9 cellular contexts compared by ENCODE assay signal in genomic region chr6:16414205-16414604, GRCh38.
DNase-seq lines count a peak whose midpoint lies in the region; ATAC-seq and FAIRE-seq lines count a peak whose summit lies in the region.
"Had no signal": no experiment of that assay in that cellular context is flagged by ENCODE, and none has a peak within 500 bp of the region (broad histone marks: within the 10 kb centered on the region; RNA-seq: fewer than 3 reads in every experiment).

No MANE protein-coding gene starts in this region.

- no peaks in the 10 kb centered on the region for H3K9me3 Mint-ChIP-seq in activated naive CD8-positive, alpha-beta T cell (ENCODE audit: low read depth)
- H3K9me3 Mint-ChIP-seq in activated naive CD8-positive, alpha-beta T cell treated with anti-CD3 and anti-CD28 coated beads for 36 hours: no peaks in the 10 kb centered on the region
- H3K9me3 Mint-ChIP-seq in activated naive CD4-positive, alpha-beta T cell treated with anti-CD3 and anti-CD28 coated beads for 36 hours: no peaks in the 10 kb centered on the region
- H3K9me3 Mint-ChIP-seq in stimulated activated naive B cell treated with anti-CD40 and anti-IgM and Interleukin-4, amounts not matched to agents 10 μg/mL and 1 μg/mL and 100 μg/mL, for 72 hours: no peaks in the 10 kb centered on the region

- peak overlapping the region; percentile 93 for H3K27ac Mint-ChIP-seq in activated naive CD8-positive, alpha-beta T cell
- no peak overlapping the region for H3K27ac Mint-ChIP-seq in activated naive CD8-positive, alpha-beta T cell treated with anti-CD3 and anti-CD28 coated beads for 36 hours
- H3K27ac Mint-ChIP-seq in activated naive CD4-positive, alpha-beta T cell treated with anti-CD3 and anti-CD28 coated beads for 36 hours: peak overlapping the region; percentile 83
- H3K27ac Mint-ChIP-seq in stimulated activated naive B cell treated with anti-CD40 and anti-IgM and Interleukin-4, amounts not matched to agents 10 μg/mL and 1 μg/mL and 100 μg/mL, for 72 hours: peak overlapping the region; percentile 81

- intact Hi-C loops in activated naive CD4-positive, alpha-beta T cell treated with anti-CD3 and anti-CD28 coated beads for 36 hours (cut with micrococcal nuclease): loop anchor here (10.0 kb wide), 1 partner anchor 271 kb away; no protein-coding TSS in a partner anchor

- peaks cover 32% of the 10 kb centered on the region for H3K4me1 Mint-ChIP-seq in activated naive CD8-positive, alpha-beta T cell (ENCODE audit: low read depth)
- peaks cover 25% of the 10 kb centered on the region for H3K4me1 Mint-ChIP-seq in activated naive CD8-positive, alpha-beta T cell treated with anti-CD3 and anti-CD28 coated beads for 36 hours
- peaks cover 34% of the 10 kb centered on the region for H3K4me1 Mint-ChIP-seq in activated naive CD4-positive, alpha-beta T cell treated with anti-CD3 and anti-CD28 coated beads for 36 hours (ENCODE audit: low read depth)
- H3K4me1 Mint-ChIP-seq in stimulated activated naive B cell treated with anti-CD40 and anti-IgM and Interleukin-4, amounts not matched to agents 10 μg/mL and 1 μg/mL and 100 μg/mL, for 72 hours: peaks cover 21 to 38% of the 10 kb centered on the region in 2 donors

- H3K4me3 Mint-ChIP-seq in activated naive CD8-positive, alpha-beta T cell: peak overlapping the region; percentile 18
- no peak overlapping the region for H3K4me3 Mint-ChIP-seq in activated naive CD8-positive, alpha-beta T cell treated with anti-CD3 and anti-CD28 coated beads for 36 hours
- no peak overlapping the region for H3K4me3 Mint-ChIP-seq in activated naive CD4-positive, alpha-beta T cell treated with anti-CD3 and anti-CD28 coated beads for 36 hours
- peak overlapping the region; percentile 6 to 35 for H3K4me3 Mint-ChIP-seq in stimulated activated naive B cell treated with anti-CD40 and anti-IgM and Interleukin-4, amounts not matched to agents 10 μg/mL and 1 μg/mL and 100 μg/mL, for 72 hours

- ATAC-seq in HG03045 (IDR thresholded peaks at IDR 0.05; ENCODE audit: unreplicated experiment): peak; percentile 64
- peak; percentile 76 to 80 for ATAC-seq in stimulated activated naive B cell treated with anti-CD40 and anti-IgM and Interleukin-4, amounts not matched to agents 10 μg/mL and 1 μg/mL and 100 μg/mL, for 72 hours (replicated peaks)

- no peak for DNase-seq in activated naive CD8-positive, alpha-beta T cell treated with anti-CD3 and anti-CD28 coated beads for 36 hours
- peak; percentile 43 for DNase-seq in activated naive CD4-positive, alpha-beta T cell treated with anti-CD3 and anti-CD28 coated beads for 36 hours
- peak; percentile 26 for DNase-seq in stimulated activated naive B cell treated with anti-CD40 and anti-IgM and Interleukin-4, amounts not matched to agents 10 μg/mL and 1 μg/mL and 100 μg/mL, for 72 hours
- DNase-seq in iPS-NIHi7 (ENCODE audit: extremely low spot score) (no peak), DMS114 treated with DMSO at 0.1 percent for 48 hours (lab: John Stamatoyannopoulos, UW; ENCODE audit: unreplicated experiment) (no peak), urothelium cell line (ENCODE audit: low spot score) (no peak)
- DNase-seq: pancreas had no signal

- no peak for FAIRE-seq in urothelium cell line (lab: Jason Lieb, UNC)
- FAIRE-seq: pancreas had no signal

- no peaks in the 10 kb centered on the region for H3K27me3 Mint-ChIP-seq in activated naive CD8-positive, alpha-beta T cell
- H3K27me3 Mint-ChIP-seq in activated naive CD8-positive, alpha-beta T cell treated with anti-CD3 and anti-CD28 coated beads for 36 hours: no peaks in the 10 kb centered on the region
- H3K27me3 Mint-ChIP-seq in activated naive CD4-positive, alpha-beta T cell treated with anti-CD3 and anti-CD28 coated beads for 36 hours (ENCODE audit: low read depth): no peaks in the 10 kb centered on the region
- peaks cover 0 to 5% of the 10 kb centered on the region in 2 donors for H3K27me3 Mint-ChIP-seq in stimulated activated naive B cell treated with anti-CD40 and anti-IgM and Interleukin-4, amounts not matched to agents 10 μg/mL and 1 μg/mL and 100 μg/mL, for 72 hours

- CTCF ChIA-PET in activated naive CD4-positive, alpha-beta T cell treated with anti-CD3 and anti-CD28 coated beads for 36 hours (lab: Charles Lee): interaction anchor here (0.9 to 1.7 kb wide), 6 partner anchors 60 to 348 kb away, joined by 3 to 7 read pairs (median 4); no protein-coding TSS in a partner anchor

- peaks cover 2% of the 10 kb centered on the region for H3K36me3 Mint-ChIP-seq in activated naive CD8-positive, alpha-beta T cell
- H3K36me3 Mint-ChIP-seq in activated naive CD8-positive, alpha-beta T cell treated with anti-CD3 and anti-CD28 coated beads for 36 hours: peaks cover 2% of the 10 kb centered on the region
- no peaks in the 10 kb centered on the region for H3K36me3 Mint-ChIP-seq in activated naive CD4-positive, alpha-beta T cell treated with anti-CD3 and anti-CD28 coated beads for 36 hours (ENCODE audit: low read depth)
- peaks cover 13% of the 10 kb centered on the region in 2 donors for H3K36me3 Mint-ChIP-seq in stimulated activated naive B cell treated with anti-CD40 and anti-IgM and Interleukin-4, amounts not matched to agents 10 μg/mL and 1 μg/mL and 100 μg/mL, for 72 hours

Comparison
In these comparisons a context has a peak if more than half of its experiments do, and no peak if none do; other contexts are left out.
1. H3K4me3 Mint-ChIP-seq: peak in activated naive CD8-positive, alpha-beta T cell (single experiment) and stimulated activated naive B cell treated with anti-CD40 and anti-IgM and Interleukin-4, amounts not matched to agents 10 μg/mL and 1 μg/mL and 100 μg/mL, for 72 hours (2 of 2); none in activated naive CD8-positive, alpha-beta T cell treated with anti-CD3 and anti-CD28 coated beads for 36 hours (single experiment) and activated naive CD4-positive, alpha-beta T cell treated with anti-CD3 and anti-CD28 coated beads for 36 hours (single experiment).
2. DNase-seq: peak in activated naive CD4-positive, alpha-beta T cell treated with anti-CD3 and anti-CD28 coated beads for 36 hours (single experiment) and stimulated activated naive B cell treated with anti-CD40 and anti-IgM and Interleukin-4, amounts not matched to agents 10 μg/mL and 1 μg/mL and 100 μg/mL, for 72 hours (single experiment); none in activated naive CD8-positive, alpha-beta T cell treated with anti-CD3 and anti-CD28 coated beads for 36 hours (single experiment), iPS-NIHi7 (single experiment), DMS114 treated with DMSO at 0.1 percent for 48 hours (single experiment) and urothelium cell line (single experiment).